8 cellular contexts compared by ENCODE assay signal in genomic region chr12:120230326-120230973, GRCh38. TPM values are rescaled to one million over a fixed set of nuclear protein-coding genes. Genes with fewer than 3 reads are reported as not detected.
DNase-seq lines count a peak whose midpoint lies in the region; ATAC-seq and TF ChIP-seq lines count a peak whose summit lies in the region.

No MANE protein-coding gene starts in this region.

- in situ Hi-C loops in astrocyte of the spinal cord (cut with HindIII; ENCODE audit: low sequenced_read_pairs) = no loop called here

- CTCF ChIA-PET in Caco-2 (lab: Charles Lee) = interaction anchor here (0.6 to 6.1 kb wide), 7 partner anchors 12 to 72 kb away, joined by 3 to 229 read pairs (median 7); partner anchors contain the start of genes PXN, RNU4-2, RPLP0 and SIRT4

- POLR2A ChIA-PET in Caco-2 (lab: Charles Lee) = interaction anchor here (0.6 to 6.7 kb wide), 10 partner anchors 9 to 71 kb away, joined by 3 to 297 read pairs (median 10); partner anchors contain the start of genes PXN, RNU4-1, RNU4-2 and RPLP0

- no peaks in the 10 kb centered on the region for H3K27me3 ChIP-seq in Caco-2 (replicated peaks; ENCODE audit: control insufficient read depth, insufficient read depth, low read length)

- no TSS peak for BruUV-seq in Caco-2 (replicated peaks; lab: Mats Ljungman, UMichigan)

- no peak for TF ChIP-seq CTCF in Caco-2 (IDR thresholded peaks at IDR 0.05; ENCODE audit: insufficient read depth in 1 of 2, low read depth in 1 of 2, low read length in 1 of 2, severe bottlenecking in 1 of 2, unreplicated experiment in 1 of 2)
- no peak for TF ChIP-seq CTCF in astrocyte of the spinal cord (IDR thresholded peaks at IDR 0.05; ENCODE audit: low read depth, low read length)

- peaks cover 87% of the 10 kb centered on the region for H3K4me1 ChIP-seq in Caco-2

- H3K27me3 Mint-ChIP-seq in Caco-2 (ENCODE audit: insufficient read depth, unreplicated experiment) = no peaks in the 10 kb centered on the region

- intact Hi-C loops in Caco-2 (cut with micrococcal nuclease; ENCODE audit: unreplicated experiment) = no loop called here

- no peaks in the 10 kb centered on the region for H3K36me3 ChIP-seq in Caco-2 (ENCODE audit: control insufficient read depth, insufficient read depth, low read length)

- H3K4me1 Mint-ChIP-seq in Caco-2 (ENCODE audit: low read depth, unreplicated experiment) = peaks cover 54% of the 10 kb centered on the region
- H3K4me1 Mint-ChIP-seq in stimulated activated effector memory CD8-positive, alpha-beta T cell treated with anti-CD3 and anti-CD28 coated beads, Interleukin-12 subunit alpha, Interleukin-12 subunit beta, amount 100 ng/mL, for 72 hours = peaks cover 92% of the 10 kb centered on the region

- ATAC-seq in stimulated activated effector memory CD8-positive, alpha-beta T cell treated with anti-CD3 and anti-CD28 coated beads, Interleukin-12 subunit alpha, Interleukin-12 subunit beta, amount 100 ng/mL, for 72 hours = no peak
- no peak for ATAC-seq in HG03342 (IDR thresholded peaks at IDR 0.05; ENCODE audit: unreplicated experiment)

- H3K4me3 Mint-ChIP-seq in Caco-2 (ENCODE audit: unreplicated experiment) = peak overlapping the region; percentile 67
- H3K4me3 Mint-ChIP-seq in stimulated activated effector memory CD8-positive, alpha-beta T cell treated with anti-CD3 and anti-CD28 coated beads, Interleukin-12 subunit alpha, Interleukin-12 subunit beta, amount 100 ng/mL, for 72 hours = peak overlapping the region; percentile 52

- H3K36me3 Mint-ChIP-seq in Caco-2 (ENCODE audit: insufficient read depth, unreplicated experiment) = peaks cover 83% of the 10 kb centered on the region
- H3K36me3 Mint-ChIP-seq in stimulated activated effector memory CD8-positive, alpha-beta T cell treated with anti-CD3 and anti-CD28 coated beads, Interleukin-12 subunit alpha, Interleukin-12 subunit beta, amount 100 ng/mL, for 72 hours = peaks cover 11% of the 10 kb centered on the region

- DNase-seq in Caco-2 (peak; percentile 86 to 94), NCI-H2107 (lab: John Stamatoyannopoulos, UW) (peak; percentile 34), astrocyte of the spinal cord (ENCODE audit: low read depth, low spot score) (peak; percentile 94), SHP77 treated with DMSO at 0.1 percent for 48 hours (lab: John Stamatoyannopoulos, UW) (no peak)
- DNase-seq in stimulated activated effector memory CD8-positive, alpha-beta T cell treated with anti-CD3 and anti-CD28 coated beads, Interleukin-12 subunit alpha, Interleukin-12 subunit beta, amount 100 ng/mL, for 72 hours (ENCODE audit: low spot score in 2 of 2) = no peak
- DNase-seq in stimulated activated CD4-positive, alpha-beta T cell treated with anti-CD3 and anti-CD28 coated beads, Interleukin-15, amount 100 ng/mL, for 24 hours = no peak

- H3K9me3 ChIP-seq in Caco-2 (no peaks in the 10 kb centered on the region), iPS-18c (ENCODE audit: control insufficient read depth, insufficient read depth, low read length) (no peaks in the 10 kb centered on the region)

- H3K9me3 Mint-ChIP-seq in Caco-2 (ENCODE audit: unreplicated experiment) = no peaks in the 10 kb centered on the region
- H3K9me3 Mint-ChIP-seq in stimulated activated effector memory CD8-positive, alpha-beta T cell treated with anti-CD3 and anti-CD28 coated beads, Interleukin-12 subunit alpha, Interleukin-12 subunit beta, amount 100 ng/mL, for 72 hours = no peaks in the 10 kb centered on the region

- H3K4me3 ChIP-seq in Caco-2 (ENCODE audit: low read depth, low read length) (no peak overlapping the region), astrocyte of the spinal cord (ENCODE audit: low read depth, low read length) (no peak overlapping the region), iPS-18c (ENCODE audit: insufficient read depth, low read depth, low read length) (peak overlapping the region; percentile 29)

- peak overlapping the region; percentile 84 for H3K27ac Mint-ChIP-seq in Caco-2 (ENCODE audit: unreplicated experiment)
- H3K27ac Mint-ChIP-seq in stimulated activated effector memory CD8-positive, alpha-beta T cell treated with anti-CD3 and anti-CD28 coated beads, Interleukin-12 subunit alpha, Interleukin-12 subunit beta, amount 100 ng/mL, for 72 hours = peak overlapping the region; percentile 53

RNA-seq across cellular contexts. Expression of gene RPLP0, which starts 29.5 kb away (rescaled TPM):
- 2,379 and 2,383 TPM in 2 replicates for total RNA-seq in Caco-2 (2022)

RNA-seq across cellular contexts. Expression of gene PXN, which starts 35.1 kb away (rescaled TPM):
- total RNA-seq in Caco-2 (2022) = 150 and 162 TPM in 2 replicates

RNA-seq across cellular contexts. Expression of gene GCN1, which starts 35.9 kb away (rescaled TPM):
- 154 and 171 TPM in 2 replicates for total RNA-seq in Caco-2 (2022)

Comparison
In these comparisons a context has a peak if more than half of its experiments do, and no peak if none do; other contexts are left out.
1. DNase-seq: peak in Caco-2 (2 of 2), NCI-H2107 (single experiment) and astrocyte of the spinal cord (single experiment); none in stimulated activated effector memory CD8-positive, alpha-beta T cell treated with anti-CD3 and anti-CD28 coated beads, Interleukin-12 subunit alpha, Interleukin-12 subunit beta, amount 100 ng/mL, for 72 hours (0 of 2), stimulated activated CD4-positive, alpha-beta T cell treated with anti-CD3 and anti-CD28 coated beads, Interleukin-15, amount 100 ng/mL, for 24 hours (single experiment) and SHP77 treated with DMSO at 0.1 percent for 48 hours (single experiment).